Comparison of ENCODE assay signal across 19 cellular contexts in genomic region chr1:2253797-2254480, GRCh38. TPM values are rescaled to one million over a fixed set of nuclear protein-coding genes. Genes with fewer than 3 reads are reported as not detected.
A peak's percentile ranks its signal among the peaks of the same experiment; 100 is the strongest.
DNase-seq lines count a peak whose midpoint lies in the region; ATAC-seq and TF ChIP-seq lines count a peak whose summit lies in the region.
"Had no signal": no experiment of that assay in that cellular context is flagged by ENCODE, and none has a peak within 500 bp of the region (broad histone marks: within the 10 kb centered on the region; RNA-seq: fewer than 3 reads in every experiment).

No MANE protein-coding gene starts in this region.

- H3K4me1 Mint-ChIP-seq in activated CD4-positive, alpha-beta memory T cell treated with anti-CD3 and anti-CD28 coated beads, Interleukin-2, amount 10 ng/mL, durations not matched to agents 7 days and 5 days = peaks cover 27% of the 10 kb centered on the region
- H3K4me1 Mint-ChIP-seq in activated CD4-positive, alpha-beta memory T cell treated with anti-CD3 and anti-CD28 coated beads for 36 hours (ENCODE audit: low read depth) = peaks cover 50% of the 10 kb centered on the region
- H3K4me1 Mint-ChIP-seq in CD4-positive, alpha-beta memory T cell = peaks cover 14 to 57% (median 38%) of the 10 kb centered on the region in 4 donors
- H3K4me1 Mint-ChIP-seq in activated T-helper 1 cell treated with anti-CD3 and anti-CD28 coated beads, Interleukin-12 subunit alpha, Interleukin-12 subunit beta, Interleukin-2, Interleukin-4 antibody, amounts not matched to agents 30 ng/mL and 10 ng/mL and 1 ng/mL, durations not matched to agents 14 hours and 24 hours and 36 hours (ENCODE audit: low read depth) = peaks cover 24% of the 10 kb centered on the region
- H3K4me1 Mint-ChIP-seq in naive thymus-derived CD8-positive, alpha-beta T cell = peaks cover 23 to 63% (median 53%) of the 10 kb centered on the region in 4 donors

- intact Hi-C loops in activated CD4-positive, alpha-beta memory T cell treated with anti-CD3 and anti-CD28 coated beads for 36 hours (cut with micrococcal nuclease) = no loop called here
- intact Hi-C loops in CD4-positive, alpha-beta memory T cell (cut with micrococcal nuclease) = loop anchor here (2.0 kb wide), 2 partner anchors 49 to 137 kb away; partner anchors contain the start of genes MORN1 and RER1
- intact Hi-C loops in activated T-helper 1 cell treated with anti-CD3 and anti-CD28 coated beads, Interleukin-12 subunit alpha, Interleukin-12 subunit beta, Interleukin-2, Interleukin-4 antibody, amounts not matched to agents 30 ng/mL and 10 ng/mL and 1 ng/mL, durations not matched to agents 14 hours and 24 hours and 36 hours (cut with micrococcal nuclease) = no loop called here
- intact Hi-C loops in upper lobe of right lung (cut with DNase I) = no loop called here

- peaks cover 24% of the 10 kb centered on the region for H3K9me3 Mint-ChIP-seq in activated CD4-positive, alpha-beta memory T cell treated with anti-CD3 and anti-CD28 coated beads, Interleukin-2, amount 10 ng/mL, durations not matched to agents 7 days and 5 days
- H3K9me3 Mint-ChIP-seq in activated CD4-positive, alpha-beta memory T cell treated with anti-CD3 and anti-CD28 coated beads for 36 hours = no peaks in the 10 kb centered on the region
- H3K9me3 Mint-ChIP-seq in CD4-positive, alpha-beta memory T cell = peaks cover 0 to 19% (median 4%) of the 10 kb centered on the region in 8 donors
- peaks cover 4% of the 10 kb centered on the region for H3K9me3 Mint-ChIP-seq in activated T-helper 1 cell treated with anti-CD3 and anti-CD28 coated beads, Interleukin-12 subunit alpha, Interleukin-12 subunit beta, Interleukin-2, Interleukin-4 antibody, amounts not matched to agents 30 ng/mL and 10 ng/mL and 1 ng/mL, durations not matched to agents 14 hours and 24 hours and 36 hours
- peaks cover 0 to 12% (median 0%) of the 10 kb centered on the region in 9 donors for H3K9me3 Mint-ChIP-seq in naive thymus-derived CD8-positive, alpha-beta T cell

- peaks cover 12% of the 10 kb centered on the region for H3K36me3 ChIP-seq in CD4-positive, alpha-beta memory T cell (ENCODE audit: insufficient read depth, low read length)
- no peaks in the 10 kb centered on the region for H3K36me3 ChIP-seq in upper lobe of right lung

- POLR2A ChIA-PET in activated CD4-positive, alpha-beta memory T cell treated with anti-CD3 and anti-CD28 coated beads, Interleukin-2, amount 10 ng/mL, durations not matched to agents 7 days and 5 days (lab: Charles Lee) = interaction anchor here (2.9 kb wide), 1 partner anchor 20 kb away, joined by 48 read pairs; no protein-coding TSS in a partner anchor
- POLR2A ChIA-PET in activated CD4-positive, alpha-beta memory T cell treated with anti-CD3 and anti-CD28 coated beads for 36 hours (lab: Charles Lee) = no interaction called here
- POLR2A ChIA-PET in CD4-positive, alpha-beta memory T cell (lab: Charles Lee; ENCODE audit: partially characterized antibody) = interaction anchor here (1.1 to 14.5 kb wide), 4 partner anchors 20 to 59 kb away, joined by 3 to 454 read pairs (median 10); partner anchors contain the start of gene SKI
- POLR2A ChIA-PET in naive thymus-derived CD8-positive, alpha-beta T cell (lab: Charles Lee) = interaction anchor here (3.1 to 17.4 kb wide), 2 partner anchors 20 to 59 kb away, joined by 19 to 388 read pairs; partner anchors contain the start of genes FAAP20 and SKI

- no peaks in the 10 kb centered on the region for H3K27me3 ChIP-seq in CD4-positive, alpha-beta memory T cell (ENCODE audit: insufficient read depth, low read length)
- no peaks in the 10 kb centered on the region for H3K27me3 ChIP-seq in upper lobe of right lung
- H3K27me3 ChIP-seq: tibial nerve had no signal

- H3K4me3 Mint-ChIP-seq in activated CD4-positive, alpha-beta memory T cell treated with anti-CD3 and anti-CD28 coated beads, Interleukin-2, amount 10 ng/mL, durations not matched to agents 7 days and 5 days = no peak overlapping the region
- no peak overlapping the region for H3K4me3 Mint-ChIP-seq in activated CD4-positive, alpha-beta memory T cell treated with anti-CD3 and anti-CD28 coated beads for 36 hours
- H3K4me3 Mint-ChIP-seq in CD4-positive, alpha-beta memory T cell = peak overlapping the region in 6 of 8 donors; percentile 12 to 64 (median 48)
- H3K4me3 Mint-ChIP-seq in activated T-helper 1 cell treated with anti-CD3 and anti-CD28 coated beads, Interleukin-12 subunit alpha, Interleukin-12 subunit beta, Interleukin-2, Interleukin-4 antibody, amounts not matched to agents 30 ng/mL and 10 ng/mL and 1 ng/mL, durations not matched to agents 14 hours and 24 hours and 36 hours = no peak overlapping the region
- H3K4me3 Mint-ChIP-seq in naive thymus-derived CD8-positive, alpha-beta T cell = peak overlapping the region in 6 of 10 donors; percentile 11 to 86 (median 50)

- DNase-seq in activated CD4-positive, alpha-beta memory T cell treated with anti-CD3 and anti-CD28 coated beads, Interleukin-2, amount 10 ng/mL, durations not matched to agents 7 days and 5 days = no peak
- DNase-seq in activated CD4-positive, alpha-beta memory T cell treated with anti-CD3 and anti-CD28 coated beads for 36 hours = no peak
- DNase-seq in CD4-positive, alpha-beta memory T cell = no peak
- no peak for DNase-seq in activated T-helper 1 cell treated with anti-CD3 and anti-CD28 coated beads, Interleukin-12 subunit alpha, Interleukin-12 subunit beta, Interleukin-2, Interleukin-4 antibody, amounts not matched to agents 30 ng/mL and 10 ng/mL and 1 ng/mL, durations not matched to agents 14 hours and 24 hours and 36 hours (ENCODE audit: low spot score)
- no peak for DNase-seq in naive thymus-derived CD8-positive, alpha-beta T cell
- DNase-seq in upper lobe of right lung (no peak), HT-29 (ENCODE audit: low spot score) (no peak), medulla oblongata (ENCODE audit: extremely low spot score) (no peak)
- DNase-seq: activated CD4-positive, alpha-beta T cell treated with anti-CD3 and anti-CD28 coated beads, Interleukin-2, amount 50 U/mL, for 48 hours; activated effector memory CD4-positive, alpha-beta T cell treated with Interleukin-2 at 50 U/mL for 16 hours; cortex of kidney; DND-41; erythroblast; HCEC 1CT; NCI-H1436 treated with DMSO at 0.1 percent for 48 hours; NCI-H774; PC-3; SK-N-SH had no signal

- H3K4me1 ChIP-seq in CD4-positive, alpha-beta memory T cell (ENCODE audit: insufficient read depth, low read length) = peaks cover 86% of the 10 kb centered on the region
- peaks cover 85% of the 10 kb centered on the region for H3K4me1 ChIP-seq in upper lobe of right lung

- peak overlapping the region; percentile 58 for H3K27ac Mint-ChIP-seq in activated CD4-positive, alpha-beta memory T cell treated with anti-CD3 and anti-CD28 coated beads, Interleukin-2, amount 10 ng/mL, durations not matched to agents 7 days and 5 days
- no peak overlapping the region for H3K27ac Mint-ChIP-seq in activated CD4-positive, alpha-beta memory T cell treated with anti-CD3 and anti-CD28 coated beads for 36 hours
- peak overlapping the region in 3 of 7 donors; percentile 80 to 89 (median 85) for H3K27ac Mint-ChIP-seq in CD4-positive, alpha-beta memory T cell
- peak overlapping the region; percentile 83 for H3K27ac Mint-ChIP-seq in activated T-helper 1 cell treated with anti-CD3 and anti-CD28 coated beads, Interleukin-12 subunit alpha, Interleukin-12 subunit beta, Interleukin-2, Interleukin-4 antibody, amounts not matched to agents 30 ng/mL and 10 ng/mL and 1 ng/mL, durations not matched to agents 14 hours and 24 hours and 36 hours
- H3K27ac Mint-ChIP-seq in naive thymus-derived CD8-positive, alpha-beta T cell = peak overlapping the region in 4 of 10 donors; percentile 86 to 96 (median 92)

- H3K27me3 Mint-ChIP-seq in activated CD4-positive, alpha-beta memory T cell treated with anti-CD3 and anti-CD28 coated beads, Interleukin-2, amount 10 ng/mL, durations not matched to agents 7 days and 5 days = no peaks in the 10 kb centered on the region
- H3K27me3 Mint-ChIP-seq in activated CD4-positive, alpha-beta memory T cell treated with anti-CD3 and anti-CD28 coated beads for 36 hours = no peaks in the 10 kb centered on the region
- no peaks in the 10 kb centered on the region for H3K27me3 Mint-ChIP-seq in CD4-positive, alpha-beta memory T cell
- no peaks in the 10 kb centered on the region for H3K27me3 Mint-ChIP-seq in activated T-helper 1 cell treated with anti-CD3 and anti-CD28 coated beads, Interleukin-12 subunit alpha, Interleukin-12 subunit beta, Interleukin-2, Interleukin-4 antibody, amounts not matched to agents 30 ng/mL and 10 ng/mL and 1 ng/mL, durations not matched to agents 14 hours and 24 hours and 36 hours (ENCODE audit: insufficient read depth)
- peaks cover 0 to 6% (median 0%) of the 10 kb centered on the region in 5 donors for H3K27me3 Mint-ChIP-seq in naive thymus-derived CD8-positive, alpha-beta T cell

- H3K4me3 ChIP-seq in CD4-positive, alpha-beta memory T cell (ENCODE audit: low read length in 2 of 2) = no peak overlapping the region
- no peak overlapping the region for H3K4me3 ChIP-seq in upper lobe of right lung
- H3K4me3 ChIP-seq: tibial nerve had no signal

- peaks cover 52% of the 10 kb centered on the region for H3K36me3 Mint-ChIP-seq in activated CD4-positive, alpha-beta memory T cell treated with anti-CD3 and anti-CD28 coated beads, Interleukin-2, amount 10 ng/mL, durations not matched to agents 7 days and 5 days (ENCODE audit: low read depth)
- H3K36me3 Mint-ChIP-seq in activated CD4-positive, alpha-beta memory T cell treated with anti-CD3 and anti-CD28 coated beads for 36 hours = peaks cover 20% of the 10 kb centered on the region
- H3K36me3 Mint-ChIP-seq in CD4-positive, alpha-beta memory T cell = peaks cover 10 to 32% of the 10 kb centered on the region in 2 donors
- H3K36me3 Mint-ChIP-seq in activated T-helper 1 cell treated with anti-CD3 and anti-CD28 coated beads, Interleukin-12 subunit alpha, Interleukin-12 subunit beta, Interleukin-2, Interleukin-4 antibody, amounts not matched to agents 30 ng/mL and 10 ng/mL and 1 ng/mL, durations not matched to agents 14 hours and 24 hours and 36 hours (ENCODE audit: low read depth) = peaks cover 33% of the 10 kb centered on the region
- peaks cover 0 to 18% (median 9%) of the 10 kb centered on the region in 3 donors for H3K36me3 Mint-ChIP-seq in naive thymus-derived CD8-positive, alpha-beta T cell

- peak overlapping the region; percentile 95 for H3K27ac ChIP-seq in CD4-positive, alpha-beta memory T cell (ENCODE audit: low read depth, low read length)
- no peak overlapping the region for H3K27ac ChIP-seq in upper lobe of right lung

- CTCF ChIA-PET in activated CD4-positive, alpha-beta memory T cell treated with anti-CD3 and anti-CD28 coated beads, Interleukin-2, amount 10 ng/mL, durations not matched to agents 7 days and 5 days (lab: Charles Lee) = no interaction called here
- CTCF ChIA-PET in activated CD4-positive, alpha-beta memory T cell treated with anti-CD3 and anti-CD28 coated beads for 36 hours (lab: Charles Lee) = no interaction called here
- CTCF ChIA-PET in CD4-positive, alpha-beta memory T cell (lab: Charles Lee; ENCODE audit: partially characterized antibody) = interaction anchor here (2.2 kb wide), 1 partner anchor 20 kb away, joined by 5 read pairs; no protein-coding TSS in a partner anchor

- ATAC-seq in naive thymus-derived CD8-positive, alpha-beta T cell = no peak
- no peak for ATAC-seq in upper lobe of right lung
- ATAC-seq: PC-3 had no signal

- no peak for TF ChIP-seq CTCF in upper lobe of right lung (IDR thresholded peaks at IDR 0.05)

- H3K9me3 ChIP-seq in CD4-positive, alpha-beta memory T cell (ENCODE audit: control insufficient read depth in 1 of 2, low read length in 2 of 2) = peaks cover 0 to 21% of the 10 kb centered on the region in 2 donors
- H3K9me3 ChIP-seq in upper lobe of right lung = no peaks in the 10 kb centered on the region
- H3K9me3 ChIP-seq: SK-N-SH had no signal

RNA-seq across cellular contexts. Expression of gene SKI, which starts 25.8 kb away (rescaled TPM):
- total RNA-seq in activated CD4-positive, alpha-beta memory T cell treated with anti-CD3 and anti-CD28 coated beads, Interleukin-2, amount 10 ng/mL, durations not matched to agents 7 days and 5 days = 10 to 100 TPM; 58.0 to 61.5 TPM
- 10 to 100 TPM; 28.3 to 28.9 TPM for total RNA-seq in activated CD4-positive, alpha-beta memory T cell treated with anti-CD3 and anti-CD28 coated beads for 36 hours
- 100 to 1,000 TPM in 1 of 2 experiments, 10 to 100 TPM in 1; 96.1 to 104 TPM for total RNA-seq in CD4-positive, alpha-beta memory T cell
- under 1 TPM; 0.08 to 0.86 TPM for polyA plus RNA-seq in CD4-positive, alpha-beta memory T cell
- total RNA-seq in activated T-helper 1 cell treated with anti-CD3 and anti-CD28 coated beads, Interleukin-12 subunit alpha, Interleukin-12 subunit beta, Interleukin-2, Interleukin-4 antibody, amounts not matched to agents 30 ng/mL and 10 ng/mL and 1 ng/mL, durations not matched to agents 14 hours and 24 hours and 36 hours = 38.3 and 44.5 TPM in 2 replicates
- total RNA-seq in naive thymus-derived CD8-positive, alpha-beta T cell = 100 to 1,000 TPM in 1 of 2 experiments, 10 to 100 TPM in 1; 98.3 to 105 TPM
- polyA plus RNA-seq in naive thymus-derived CD8-positive, alpha-beta T cell = under 1 TPM; 0.30 to 0.80 (median 0.53) TPM
- 89.6 TPM for total RNA-seq in upper lobe of right lung
- total RNA-seq in HT-29 (2014; rRNA removed; shearing (Covaris generic)) = 12.1 and 15.2 TPM in 2 replicates

RNA-seq across cellular contexts. Expression of gene FAAP20, which starts 59.4 kb away (rescaled TPM):
- total RNA-seq in activated CD4-positive, alpha-beta memory T cell treated with anti-CD3 and anti-CD28 coated beads, Interleukin-2, amount 10 ng/mL, durations not matched to agents 7 days and 5 days = 10 to 100 TPM; 53.4 to 57.1 TPM
- total RNA-seq in activated CD4-positive, alpha-beta memory T cell treated with anti-CD3 and anti-CD28 coated beads for 36 hours = 10 to 100 TPM; 64.9 to 69.8 TPM
- 10 to 100 TPM; 38.4 to 40.8 TPM for total RNA-seq in CD4-positive, alpha-beta memory T cell
- 10 to 100 TPM; 54.2 to 58.9 TPM for polyA plus RNA-seq in CD4-positive, alpha-beta memory T cell
- 50.3 and 50.5 TPM in 2 replicates for total RNA-seq in activated T-helper 1 cell treated with anti-CD3 and anti-CD28 coated beads, Interleukin-12 subunit alpha, Interleukin-12 subunit beta, Interleukin-2, Interleukin-4 antibody, amounts not matched to agents 30 ng/mL and 10 ng/mL and 1 ng/mL, durations not matched to agents 14 hours and 24 hours and 36 hours
- 10 to 100 TPM; 39.4 to 49.3 TPM for total RNA-seq in naive thymus-derived CD8-positive, alpha-beta T cell
- polyA plus RNA-seq in naive thymus-derived CD8-positive, alpha-beta T cell = 10 to 100 TPM; 70.1 to 76.6 (median 74.9) TPM
- 55.3 TPM for total RNA-seq in upper lobe of right lung
- total RNA-seq in HT-29 (2014; rRNA removed; shearing (Covaris generic)) = 99.3 and 119 TPM in 2 replicates

Comparison
In these comparisons a context has a peak if more than half of its experiments do, and no peak if none do; other contexts are left out.
1. H3K4me3 Mint-ChIP-seq: peak in CD4-positive, alpha-beta memory T cell (6 of 8) and naive thymus-derived CD8-positive, alpha-beta T cell (6 of 10); none in activated CD4-positive, alpha-beta memory T cell treated with anti-CD3 and anti-CD28 coated beads, Interleukin-2, amount 10 ng/mL, durations not matched to agents 7 days and 5 days (single experiment), activated CD4-positive, alpha-beta memory T cell treated with anti-CD3 and anti-CD28 coated beads for 36 hours (single experiment) and activated T-helper 1 cell treated with anti-CD3 and anti-CD28 coated beads, Interleukin-12 subunit alpha, Interleukin-12 subunit beta, Interleukin-2, Interleukin-4 antibody, amounts not matched to agents 30 ng/mL and 10 ng/mL and 1 ng/mL, durations not matched to agents 14 hours and 24 hours and 36 hours (single experiment).